Comparison of ENCODE assay signal across 1 cellular context in genomic region chr12:25236190-25236589, GRCh38.
A peak's percentile ranks its signal among the peaks of the same experiment; 100 is the strongest.
TF ChIP-seq lines count a peak whose summit lies in the region.

No MANE protein-coding gene starts in this region.

TF ChIP-seq in SK-N-SH, 30 proteins besides CTCF, POLR2A, EP300 and RAD21:
- TF ChIP-seq TEAD4 (IDR thresholded peaks at IDR 0.05; ENCODE audit: borderline replicate concordance, insufficient read depth) (no peak), REST (IDR thresholded peaks at IDR 0.05; ENCODE audit: low read depth, low read length) (no peak), GABPA (IDR thresholded peaks at IDR 0.05; ENCODE audit: low read depth) (no peak), FOSL2 (IDR thresholded peaks at IDR 0.05; ENCODE audit: borderline replicate concordance, low read depth) (peak; percentile 18; the same call in 1 of the 2 replicates)
